Comparison of ENCODE assay signal across 28 cellular contexts in the genomic region with DNA sequence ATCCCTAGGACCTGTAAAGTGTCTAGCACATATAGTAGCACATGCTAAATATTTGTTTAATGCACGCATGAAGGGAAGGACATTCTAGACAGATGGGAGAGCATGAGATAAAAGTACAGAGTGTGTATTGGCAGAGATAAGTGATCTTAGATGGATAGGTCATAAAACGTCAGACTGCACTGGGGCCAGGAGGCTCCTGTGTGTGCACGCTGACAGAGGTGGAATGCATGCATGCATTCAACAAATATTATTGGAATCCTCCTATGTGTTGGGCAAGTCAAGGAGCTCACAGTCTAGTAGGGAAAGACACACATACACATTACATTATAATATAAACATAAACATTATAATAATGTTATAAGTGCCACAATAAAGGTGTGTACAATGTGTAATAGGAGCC.
"Had no signal": no experiment of that assay in that cellular context is flagged by ENCODE, and none has a peak within 500 bp of the region (broad histone marks: within the 10 kb centered on the region; RNA-seq: fewer than 3 reads in every experiment).

No MANE protein-coding gene starts in this region.

- ATAC-seq: activated CD4-positive, alpha-beta T cell treated with anti-CD3 and anti-CD28 coated beads for 36 hours; activated naive CD4-positive, alpha-beta T cell treated with anti-CD3 and anti-CD28 coated beads, Interleukin-2, amount 50 U/mL, for 72 hours; activated T-cell treated with anti-CD3 and anti-CD28 coated beads, Interleukin-2, amount 50 U/mL, for 72 hours; esophagus mucosa; foreskin keratinocyte; gastrocnemius medialis; heart left ventricle had no signal

- H3K4me1 ChIP-seq: ascending aorta, breast epithelium, colonic mucosa, gastrocnemius medialis, heart left ventricle had no signal

- DNase-seq: activated CD4-positive, alpha-beta memory T cell treated with anti-CD3 and anti-CD28 coated beads, Interleukin-2, amount 10 ng/mL, durations not matched to agents 7 days and 5 days; activated CD4-positive, alpha-beta T cell treated with anti-CD3 and anti-CD28 coated beads for 36 hours; activated CD4-positive, alpha-beta T cell treated with anti-CD3 and anti-CD28 coated beads, Interleukin-2, amount 10 ng/mL, durations not matched to agents 24 days and 14 days; activated CD4-positive, CD25-positive, alpha-beta regulatory T cell; activated CD4-positive, CD25-positive, alpha-beta regulatory T cell treated with anti-CD3 and anti-CD28 coated beads, Interleukin-2, amount 50 U/mL, for 72 hours; activated CD8-positive, alpha-beta memory T cell treated with anti-CD3 and anti-CD28 coated beads, Interleukin-2, amount 50 U/mL, for 48 hours; activated gamma-delta T cell; activated naive CD4-positive, alpha-beta T cell; activated naive CD4-positive, alpha-beta T cell treated with anti-CD3 and anti-CD28 coated beads, Interleukin-2, amount 10 ng/mL, durations not matched to agents 7 days and 5 days; activated naive CD8-positive, alpha-beta T cell treated with anti-CD3 and anti-CD28 coated beads, Interleukin-2, amount 10 ng/mL, durations not matched to agents 7 days and 5 days; activated T-cell treated with anti-CD3 and anti-CD28 coated beads for 4 hours; activated T-cell treated with anti-CD3 and anti-CD28 coated beads, Interleukin-2, amount 50 U/mL, for 24 hours; activated T-cell treated with anti-CD3 and anti-CD28 coated beads, Interleukin-2, amount 50 U/mL, for 72 hours; central memory CD4-positive, alpha-beta T cell; cerebellar nuclear complex; effector memory CD4-positive, alpha-beta T cell; endodermal cell; gastrocnemius medialis; glutamatergic neuron; heart left ventricle; T-helper 2 cell had no signal

- H3K36me3 ChIP-seq: ascending aorta, breast epithelium, cardiac muscle cell, colonic mucosa, gastrocnemius medialis, heart left ventricle had no signal

- H3K9me3 ChIP-seq: ascending aorta, breast epithelium, colonic mucosa, gastrocnemius medialis, heart left ventricle had no signal

- H3K27ac ChIP-seq: ascending aorta, breast epithelium, cardiac muscle cell, colonic mucosa, foreskin keratinocyte, gastrocnemius medialis, heart left ventricle had no signal

- H3K4me3 ChIP-seq: ascending aorta, breast epithelium, cardiac muscle cell, colonic mucosa, gastrocnemius medialis, heart left ventricle had no signal

- H3K27me3 ChIP-seq: ascending aorta, breast epithelium, cardiac muscle cell, colonic mucosa, foreskin keratinocyte, gastrocnemius medialis had no signal
